1 cellular context compared by ENCODE assay signal in the genomic region with DNA sequence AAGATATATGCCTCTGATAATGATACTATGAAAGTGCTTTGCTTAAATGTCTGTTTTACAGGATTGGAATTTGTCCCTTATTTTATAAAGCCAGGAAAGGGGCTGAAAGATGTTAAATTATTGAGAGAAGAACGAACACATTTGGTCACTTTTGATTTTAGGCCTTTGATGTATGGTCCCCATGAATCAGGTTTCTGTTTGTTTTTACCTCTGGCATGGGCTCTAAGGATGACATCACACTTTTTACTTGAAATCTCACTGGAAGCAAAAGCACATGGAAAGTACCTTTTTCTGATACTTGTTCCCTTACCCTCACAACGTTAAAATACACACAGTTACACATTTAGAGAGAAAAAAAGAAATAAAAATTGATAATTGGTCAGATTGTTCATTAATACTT.
TF ChIP-seq lines count a peak whose summit lies in the region.

No MANE protein-coding gene starts in this region.

TF ChIP-seq in K562, 482 proteins besides CTCF, POLR2A, EP300 and RAD21 (continued from another document):
- TF ChIP-seq, protein P1, sequence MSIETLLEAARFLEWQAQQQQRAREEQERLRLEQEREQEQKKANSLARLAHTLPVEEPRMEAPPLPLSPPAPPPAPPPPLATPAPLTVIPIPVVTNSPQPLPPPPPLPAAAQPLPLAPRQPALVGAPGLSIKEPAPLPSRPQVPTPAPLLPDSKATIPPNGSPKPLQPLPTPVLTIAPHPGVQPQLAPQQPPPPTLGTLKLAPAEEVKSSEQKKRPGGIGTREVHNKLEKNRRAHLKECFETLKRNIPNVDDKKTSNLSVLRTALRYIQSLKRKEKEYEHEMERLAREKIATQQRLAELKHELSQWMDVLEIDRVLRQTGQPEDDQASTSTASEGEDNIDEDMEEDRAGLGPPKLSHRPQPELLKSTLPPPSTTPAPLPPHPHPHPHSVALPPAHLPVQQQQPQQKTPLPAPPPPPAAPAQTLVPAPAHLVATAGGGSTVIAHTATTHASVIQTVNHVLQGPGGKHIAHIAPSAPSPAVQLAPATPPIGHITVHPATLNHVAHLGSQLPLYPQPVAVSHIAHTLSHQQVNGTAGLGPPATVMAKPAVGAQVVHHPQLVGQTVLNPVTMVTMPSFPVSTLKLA (conservative IDR thresholded peaks at IDR 0.05) = 0 out of 4 replicates have a peak, but pooled peaks have one; percentile 25
- no peak for TF ChIP-seq ZNF561 (CRISPR knock-in tag; conservative IDR thresholded peaks at IDR 0.05)
- TF ChIP-seq, protein P2, sequence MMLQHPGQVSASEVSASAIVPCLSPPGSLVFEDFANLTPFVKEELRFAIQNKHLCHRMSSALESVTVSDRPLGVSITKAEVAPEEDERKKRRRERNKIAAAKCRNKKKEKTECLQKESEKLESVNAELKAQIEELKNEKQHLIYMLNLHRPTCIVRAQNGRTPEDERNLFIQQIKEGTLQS (IDR thresholded peaks at IDR 0.05) = peak; percentile 78
- TF ChIP-seq, protein P2 (CRISPR knock-in tag; conservative IDR thresholded peaks at IDR 0.05) = no peak
- peak; percentile 72; the same call in 1 of the 2 replicates for TF ChIP-seq ATF7 (IDR thresholded peaks at IDR 0.05)
- TF ChIP-seq POLR2AphosphoS2 (IDR thresholded peaks at IDR 0.05; ENCODE audit: low read length) = no peak
- TF ChIP-seq, protein P3, sequence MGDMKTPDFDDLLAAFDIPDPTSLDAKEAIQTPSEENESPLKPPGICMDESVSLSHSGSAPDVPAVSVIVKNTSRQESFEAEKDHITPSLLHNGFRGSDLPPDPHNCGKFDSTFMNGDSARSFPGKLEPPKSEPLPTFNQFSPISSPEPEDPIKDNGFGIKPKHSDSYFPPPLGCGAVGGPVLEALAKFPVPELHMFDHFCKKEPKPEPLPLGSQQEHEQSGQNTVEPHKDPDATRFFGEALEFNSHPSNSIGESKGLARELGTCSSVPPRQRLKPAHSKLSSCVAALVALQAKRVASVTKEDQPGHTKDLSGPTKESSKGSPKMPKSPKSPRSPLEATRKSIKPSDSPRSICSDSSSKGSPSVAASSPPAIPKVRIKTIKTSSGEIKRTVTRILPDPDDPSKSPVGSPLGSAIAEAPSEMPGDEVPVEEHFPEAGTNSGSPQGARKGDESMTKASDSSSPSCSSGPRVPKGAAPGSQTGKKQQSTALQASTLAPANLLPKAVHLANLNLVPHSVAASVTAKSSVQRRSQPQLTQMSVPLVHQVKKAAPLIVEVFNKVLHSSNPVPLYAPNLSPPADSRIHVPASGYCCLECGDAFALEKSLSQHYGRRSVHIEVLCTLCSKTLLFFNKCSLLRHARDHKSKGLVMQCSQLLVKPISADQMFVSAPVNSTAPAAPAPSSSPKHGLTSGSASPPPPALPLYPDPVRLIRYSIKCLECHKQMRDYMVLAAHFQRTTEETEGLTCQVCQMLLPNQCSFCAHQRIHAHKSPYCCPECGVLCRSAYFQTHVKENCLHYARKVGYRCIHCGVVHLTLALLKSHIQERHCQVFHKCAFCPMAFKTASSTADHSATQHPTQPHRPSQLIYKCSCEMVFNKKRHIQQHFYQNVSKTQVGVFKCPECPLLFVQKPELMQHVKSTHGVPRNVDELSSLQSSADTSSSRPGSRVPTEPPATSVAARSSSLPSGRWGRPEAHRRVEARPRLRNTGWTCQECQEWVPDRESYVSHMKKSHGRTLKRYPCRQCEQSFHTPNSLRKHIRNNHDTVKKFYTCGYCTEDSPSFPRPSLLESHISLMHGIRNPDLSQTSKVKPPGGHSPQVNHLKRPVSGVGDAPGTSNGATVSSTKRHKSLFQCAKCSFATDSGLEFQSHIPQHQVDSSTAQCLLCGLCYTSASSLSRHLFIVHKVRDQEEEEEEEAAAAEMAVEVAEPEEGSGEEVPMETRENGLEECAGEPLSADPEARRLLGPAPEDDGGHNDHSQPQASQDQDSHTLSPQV (IDR thresholded peaks at IDR 0.05) = 0 out of 2 replicates have a peak, but pooled peaks have one; percentile 32
- peak; percentile 42 for TF ChIP-seq EP400 (IDR thresholded peaks at IDR 0.05)
- TF ChIP-seq C11orf30 (IDR thresholded peaks at IDR 0.05; ENCODE audit: low read depth) = peak; percentile 31; the same call in 1 of the 2 replicates
- TF ChIP-seq ZSCAN32 (CRISPR knock-in tag; IDR thresholded peaks at IDR 0.05) = no peak
